ENCODE assay signal across 9 cellular contexts in genomic region chrX:24619647-24620046, GRCh38. TPM values are rescaled to one million over a fixed set of nuclear protein-coding genes. Genes with fewer than 3 reads are reported as not detected.
DNase-seq lines count a peak whose midpoint lies in the region; TF ChIP-seq lines count a peak whose summit lies in the region.
"Had no signal": no experiment of that assay in that cellular context is flagged by ENCODE, and none has a peak within 500 bp of the region (broad histone marks: within the 10 kb centered on the region; RNA-seq: fewer than 3 reads in every experiment).

No MANE protein-coding gene starts in this region.

- intact Hi-C loops in colonic mucosa (cut with DNase I), result no loop called here

- no peaks in the 10 kb centered on the region for H3K27me3 ChIP-seq in colonic mucosa

- no peaks in the 10 kb centered on the region for H3K9me3 ChIP-seq in colonic mucosa

- no peak overlapping the region for H3K27ac Mint-ChIP-seq in activated CD4-positive, alpha-beta T cell treated with anti-CD3 and anti-CD28 coated beads, Interleukin-2, amount 10 ng/mL, durations not matched to agents 7 days and 5 days

- H3K4me3 ChIP-seq in AG09309 (ENCODE audit: control insufficient read depth, low read depth, low read length) (no peak overlapping the region), colonic mucosa (no peak overlapping the region)

- CTCF ChIA-PET in activated CD4-positive, alpha-beta T cell treated with anti-CD3 and anti-CD28 coated beads, Interleukin-2, amount 10 ng/mL, durations not matched to agents 7 days and 5 days (lab: Charles Lee), result no interaction called here

- peak; percentile 5 for DNase-seq in AG09309 (ENCODE audit: low read depth)
- peak; percentile 84 for DNase-seq in H4 (ENCODE audit: low spot score)
- peak; percentile 53 for DNase-seq in T1000 (lab: John Stamatoyannopoulos, UW)
- DNase-seq in inferior parietal cortex (ENCODE audit: extremely low spot score), result peak; percentile 23
- DNase-seq in stimulated activated CD4-positive, alpha-beta T cell treated with anti-CD3 and anti-CD28 coated beads, Interleukin-4, amount 100 ng/mL, for 24 hours, result no peak
- no peak for DNase-seq in colonic mucosa
- DNase-seq in activated T-cell treated with anti-CD3 and anti-CD28 coated beads for 4 hours, result no peak
- no peak for DNase-seq in activated CD4-positive, alpha-beta T cell treated with anti-CD3 and anti-CD28 coated beads, Interleukin-2, amount 10 ng/mL, durations not matched to agents 7 days and 5 days

- no peaks in the 10 kb centered on the region for H3K4me1 ChIP-seq in colonic mucosa

- TF ChIP-seq CTCF in AG09309 (IDR thresholded peaks at IDR 0.05; ENCODE audit: control insufficient read depth, insufficient read depth, low read depth, low read length, missing control alignments) (no peak), colonic mucosa (IDR thresholded peaks at IDR 0.05) (no peak)

- H3K36me3 ChIP-seq in colonic mucosa, result no peaks in the 10 kb centered on the region

- H3K9ac ChIP-seq in colonic mucosa (ENCODE audit: low read depth in 2 of 2, low read length in 2 of 2), result no peak overlapping the region

- H3K27ac ChIP-seq in colonic mucosa, result no peak overlapping the region

- no peaks in the 10 kb centered on the region for H3K9me3 Mint-ChIP-seq in activated CD4-positive, alpha-beta T cell treated with anti-CD3 and anti-CD28 coated beads, Interleukin-2, amount 10 ng/mL, durations not matched to agents 7 days and 5 days

- no peaks in the 10 kb centered on the region for H3K36me3 Mint-ChIP-seq in activated CD4-positive, alpha-beta T cell treated with anti-CD3 and anti-CD28 coated beads, Interleukin-2, amount 10 ng/mL, durations not matched to agents 7 days and 5 days (ENCODE audit: low read depth)

- H3K4me3 Mint-ChIP-seq in activated CD4-positive, alpha-beta T cell treated with anti-CD3 and anti-CD28 coated beads, Interleukin-2, amount 10 ng/mL, durations not matched to agents 7 days and 5 days, result no peak overlapping the region

- H3K4me1 Mint-ChIP-seq in activated CD4-positive, alpha-beta T cell treated with anti-CD3 and anti-CD28 coated beads, Interleukin-2, amount 10 ng/mL, durations not matched to agents 7 days and 5 days, result no peaks in the 10 kb centered on the region

- POLR2A ChIA-PET in activated CD4-positive, alpha-beta T cell treated with anti-CD3 and anti-CD28 coated beads, Interleukin-2, amount 10 ng/mL, durations not matched to agents 7 days and 5 days (lab: Charles Lee), result no interaction called here

- no peaks in the 10 kb centered on the region for H3K27me3 Mint-ChIP-seq in activated CD4-positive, alpha-beta T cell treated with anti-CD3 and anti-CD28 coated beads, Interleukin-2, amount 10 ng/mL, durations not matched to agents 7 days and 5 days

RNA-seq across cellular contexts. Expression of gene PCYT1B, which starts 27.5 kb away (rescaled TPM):
- 0.10 and 0.46 TPM in 2 replicates for total RNA-seq in H4 (2014; rRNA removed; shearing (Covaris generic))
- total RNA-seq in colonic mucosa, result under 1 TPM; 0.24 to 0.30 TPM
- not detected for total RNA-seq in activated CD4-positive, alpha-beta T cell treated with anti-CD3 and anti-CD28 coated beads, Interleukin-2, amount 10 ng/mL, durations not matched to agents 7 days and 5 days
- total RNA-seq: HT-29 had no signal

Comparison
In these comparisons a context has a peak if more than half of its experiments do, and no peak if none do; other contexts are left out.
1. DNase-seq: peak in AG09309 (single experiment), H4 (single experiment), T1000 (single experiment) and inferior parietal cortex (single experiment); none in stimulated activated CD4-positive, alpha-beta T cell treated with anti-CD3 and anti-CD28 coated beads, Interleukin-4, amount 100 ng/mL, for 24 hours (single experiment), colonic mucosa (single experiment), activated T-cell treated with anti-CD3 and anti-CD28 coated beads for 4 hours (single experiment) and activated CD4-positive, alpha-beta T cell treated with anti-CD3 and anti-CD28 coated beads, Interleukin-2, amount 10 ng/mL, durations not matched to agents 7 days and 5 days (single experiment).